ENCODE assay signal across 1 cellular context in the genomic region with DNA sequence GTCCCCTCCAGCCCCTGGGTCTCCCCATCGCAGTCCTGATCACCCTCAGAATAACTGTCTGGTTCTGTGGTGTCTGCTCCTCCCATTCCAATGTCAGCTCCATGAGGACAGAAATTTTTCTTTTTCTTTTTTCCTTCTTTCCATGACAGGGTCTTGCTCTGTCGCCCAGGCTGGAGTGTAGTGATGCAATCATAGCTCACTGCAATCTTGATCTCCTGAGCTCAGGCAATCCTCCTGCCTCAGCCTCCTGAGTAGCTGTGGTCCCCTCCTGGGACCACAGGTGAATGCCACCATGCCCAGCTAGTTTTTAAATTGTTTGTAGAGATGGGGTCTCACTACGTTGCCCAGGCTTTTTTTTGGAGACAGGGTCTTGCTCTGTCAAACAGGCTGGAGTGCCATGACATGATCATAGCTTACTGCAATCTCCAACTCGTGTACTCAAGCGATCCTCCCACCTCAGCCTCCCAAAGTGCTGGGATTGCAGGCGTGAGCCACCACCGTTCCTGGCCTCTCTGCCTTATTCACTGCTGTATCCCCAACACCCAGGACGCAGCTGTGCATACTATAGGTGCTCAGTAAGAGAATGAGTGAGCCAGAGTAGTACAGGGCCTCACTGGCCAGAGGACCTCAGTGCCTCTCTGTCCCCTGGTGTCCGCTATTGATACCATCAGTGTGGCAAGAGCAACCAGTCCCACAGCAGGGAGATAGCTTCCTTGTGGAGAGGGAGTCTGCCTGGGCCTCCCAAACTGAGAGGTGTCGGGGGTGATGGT.
A peak's percentile ranks its signal among the peaks of the same experiment; 100 is the strongest.
TF ChIP-seq lines count a peak whose summit lies in the region.

No MANE protein-coding gene starts in this region.

TF ChIP-seq in WTC11, 78 proteins besides CTCF, POLR2A, EP300 and RAD21:
- TF ChIP-seq NFE2L1 (CRISPR knock-in tag; IDR thresholded peaks at IDR 0.05) (no peak), ZNF396 (CRISPR knock-in tag; IDR thresholded peaks at IDR 0.05; ENCODE audit: borderline replicate concordance) (no peak), E2F1 (CRISPR knock-in tag; IDR thresholded peaks at IDR 0.05) (no peak), ZNF121 (CRISPR knock-in tag; IDR thresholded peaks at IDR 0.05) (peak; percentile 81; the same call in 1 of the 2 replicates), CREM (CRISPR knock-in tag; IDR thresholded peaks at IDR 0.05) (no peak), NR2C2 (CRISPR knock-in tag; IDR thresholded peaks at IDR 0.05) (no peak), GABPB1 (CRISPR knock-in tag; IDR thresholded peaks at IDR 0.05) (0 out of 2 replicates have a peak, but pooled peaks have one; percentile 24)
- TF ChIP-seq, protein P1, sequence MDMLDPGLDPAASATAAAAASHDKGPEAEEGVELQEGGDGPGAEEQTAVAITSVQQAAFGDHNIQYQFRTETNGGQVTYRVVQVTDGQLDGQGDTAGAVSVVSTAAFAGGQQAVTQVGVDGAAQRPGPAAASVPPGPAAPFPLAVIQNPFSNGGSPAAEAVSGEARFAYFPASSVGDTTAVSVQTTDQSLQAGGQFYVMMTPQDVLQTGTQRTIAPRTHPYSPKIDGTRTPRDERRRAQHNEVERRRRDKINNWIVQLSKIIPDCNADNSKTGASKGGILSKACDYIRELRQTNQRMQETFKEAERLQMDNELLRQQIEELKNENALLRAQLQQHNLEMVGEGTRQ (CRISPR knock-in tag; IDR thresholded peaks at IDR 0.05) = no peak
